In the genomic region with DNA sequence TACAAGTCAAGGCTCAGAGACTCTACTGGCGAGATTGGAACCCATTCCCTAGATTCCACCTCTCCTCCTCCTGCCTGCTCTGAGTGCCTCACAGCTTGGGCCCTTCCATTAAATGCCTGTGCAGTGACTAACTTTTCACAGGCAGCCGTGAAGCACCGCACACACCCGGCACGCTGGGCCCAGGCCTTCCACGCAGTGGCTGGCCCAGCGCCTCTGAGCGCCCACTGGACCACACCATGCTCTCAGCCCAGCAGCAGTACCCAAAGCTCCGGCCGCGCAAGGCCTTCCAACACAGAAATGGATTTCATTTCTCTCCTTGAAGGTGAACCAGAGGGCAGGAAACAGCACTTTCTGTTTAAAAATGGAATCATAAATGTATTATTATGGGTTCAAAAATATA, we compare ENCODE assay signal across 16 cellular contexts. TPM values are rescaled to one million over a fixed set of nuclear protein-coding genes. Genes with fewer than 3 reads are reported as not detected.
DNase-seq lines count a peak whose midpoint lies in the region; ATAC-seq and TF ChIP-seq lines count a peak whose summit lies in the region.
"Had no signal": no experiment of that assay in that cellular context is flagged by ENCODE, and none has a peak within 500 bp of the region (broad histone marks: within the 10 kb centered on the region; RNA-seq: fewer than 3 reads in every experiment).

No MANE protein-coding gene starts in this region.

- H3K4me3 ChIP-seq in skeletal muscle tissue (ENCODE audit: low read length in 3 of 3) = no peak overlapping the region
- H3K4me3 ChIP-seq: A549, GM23338 had no signal

- H3K4me1 ChIP-seq in skeletal muscle tissue (ENCODE audit: control insufficient read depth in 3 of 3, insufficient read depth in 3 of 3, low read length in 3 of 3) = peaks cover 4 to 10% (median 5%) of the 10 kb centered on the region in 3 donors
- H3K4me1 ChIP-seq: A549 had no signal

- H3K9me3 Mint-ChIP-seq in stimulated activated naive CD8-positive, alpha-beta T cell treated with anti-CD3 and anti-CD28 coated beads, Interleukin-15, amount 100 ng/mL, for 72 hours = no peaks in the 10 kb centered on the region
- H3K9me3 Mint-ChIP-seq in glutamatergic neuron (ENCODE audit: unreplicated experiment) = no peaks in the 10 kb centered on the region
- H3K9me3 Mint-ChIP-seq: CD4-positive, alpha-beta T cell; GM23338 had no signal

- no peaks in the 10 kb centered on the region for H3K36me3 ChIP-seq in skeletal muscle tissue (ENCODE audit: control insufficient read depth in 3 of 3, insufficient read depth in 3 of 3, low read length in 3 of 3)

- peak; percentile 33 for ATAC-seq in stimulated activated naive CD8-positive, alpha-beta T cell treated with anti-CD3 and anti-CD28 coated beads, Interleukin-15, Interleukin-2, amounts not matched to agents 100 U/mL and 50 U/mL, for 24 hours
- no peak for ATAC-seq in stimulated activated naive CD8-positive, alpha-beta T cell treated with anti-CD3 and anti-CD28 coated beads, Interleukin-15, amount 100 ng/mL, for 72 hours
- no peak for ATAC-seq in GM21360 (IDR thresholded peaks at IDR 0.05; ENCODE audit: unreplicated experiment)
- ATAC-seq: A549, GM23338 had no signal

- no peaks in the 10 kb centered on the region for H3K27me3 ChIP-seq in skeletal muscle tissue (ENCODE audit: control insufficient read depth in 3 of 3, insufficient read depth in 3 of 3, low read length in 3 of 3)

- no peak overlapping the region for H3K27ac Mint-ChIP-seq in stimulated activated naive CD8-positive, alpha-beta T cell treated with anti-CD3 and anti-CD28 coated beads, Interleukin-15, amount 100 ng/mL, for 72 hours
- H3K27ac Mint-ChIP-seq in glutamatergic neuron (ENCODE audit: unreplicated experiment) = no peak overlapping the region
- H3K27ac Mint-ChIP-seq: CD4-positive, alpha-beta T cell had no signal

- no peak for DNase-seq in stimulated activated naive CD8-positive, alpha-beta T cell treated with anti-CD3 and anti-CD28 coated beads, Interleukin-15, Interleukin-2, amounts not matched to agents 100 U/mL and 50 U/mL, for 24 hours
- no peak for DNase-seq in stimulated activated naive CD8-positive, alpha-beta T cell treated with anti-CD3 and anti-CD28 coated beads, Interleukin-15, amount 100 ng/mL, for 72 hours
- peak; percentile 2 for DNase-seq in glutamatergic neuron
- DNase-seq in SIG-M5 (lab: John Stamatoyannopoulos, UW) = no peak
- DNase-seq in T-helper 2 cell = no peak
- no peak for DNase-seq in AG08396 (ENCODE audit: low spot score)
- DNase-seq: Calu3; CD4-positive, alpha-beta T cell; DMS79; NCI-H1092; NCI-H1694; NCI-H2107 had no signal

- no peaks in the 10 kb centered on the region for H3K27me3 Mint-ChIP-seq in stimulated activated naive CD8-positive, alpha-beta T cell treated with anti-CD3 and anti-CD28 coated beads, Interleukin-15, amount 100 ng/mL, for 72 hours
- peaks cover 2% of the 10 kb centered on the region for H3K27me3 Mint-ChIP-seq in glutamatergic neuron (ENCODE audit: unreplicated experiment)
- H3K27me3 Mint-ChIP-seq: CD4-positive, alpha-beta T cell had no signal

- no peaks in the 10 kb centered on the region for H3K36me3 Mint-ChIP-seq in glutamatergic neuron (ENCODE audit: unreplicated experiment)

- no peak for TF ChIP-seq CTCF in glutamatergic neuron (IDR thresholded peaks at IDR 0.05; ENCODE audit: partially characterized antibody, unreplicated experiment)

- H3K27ac ChIP-seq in skeletal muscle tissue (ENCODE audit: low read depth, low read length) = peak overlapping the region; percentile 54
- H3K27ac ChIP-seq: A549 had no signal

- H3K4me1 Mint-ChIP-seq in stimulated activated naive CD8-positive, alpha-beta T cell treated with anti-CD3 and anti-CD28 coated beads, Interleukin-15, amount 100 ng/mL, for 72 hours = peaks cover 16% of the 10 kb centered on the region
- H3K4me1 Mint-ChIP-seq in glutamatergic neuron (ENCODE audit: low read depth, unreplicated experiment) = peaks cover 4% of the 10 kb centered on the region

- H3K4me3 Mint-ChIP-seq in stimulated activated naive CD8-positive, alpha-beta T cell treated with anti-CD3 and anti-CD28 coated beads, Interleukin-15, amount 100 ng/mL, for 72 hours = peak overlapping the region in 1 of 2 donors; percentile 18
- no peak overlapping the region for H3K4me3 Mint-ChIP-seq in glutamatergic neuron (ENCODE audit: unreplicated experiment)
- H3K4me3 Mint-ChIP-seq: CD4-positive, alpha-beta T cell; GM23338 had no signal

- H3K9ac ChIP-seq in skeletal muscle tissue (ENCODE audit: low read depth in 1 of 3, low read length in 3 of 3) = no peak overlapping the region

- no peaks in the 10 kb centered on the region for H3K9me3 ChIP-seq in skeletal muscle tissue (ENCODE audit: control insufficient read depth in 3 of 3, low read length in 3 of 3)
- H3K9me3 ChIP-seq: A549 had no signal

RNA-seq across cellular contexts. Expression of a gene that starts 26.0 kb away (rescaled TPM):
- 1.7 TPM for total RNA-seq in glutamatergic neuron (ENCODE audit: unreplicated experiment)
- 7.3 TPM for total RNA-seq in skeletal muscle tissue
